In the genomic region with DNA sequence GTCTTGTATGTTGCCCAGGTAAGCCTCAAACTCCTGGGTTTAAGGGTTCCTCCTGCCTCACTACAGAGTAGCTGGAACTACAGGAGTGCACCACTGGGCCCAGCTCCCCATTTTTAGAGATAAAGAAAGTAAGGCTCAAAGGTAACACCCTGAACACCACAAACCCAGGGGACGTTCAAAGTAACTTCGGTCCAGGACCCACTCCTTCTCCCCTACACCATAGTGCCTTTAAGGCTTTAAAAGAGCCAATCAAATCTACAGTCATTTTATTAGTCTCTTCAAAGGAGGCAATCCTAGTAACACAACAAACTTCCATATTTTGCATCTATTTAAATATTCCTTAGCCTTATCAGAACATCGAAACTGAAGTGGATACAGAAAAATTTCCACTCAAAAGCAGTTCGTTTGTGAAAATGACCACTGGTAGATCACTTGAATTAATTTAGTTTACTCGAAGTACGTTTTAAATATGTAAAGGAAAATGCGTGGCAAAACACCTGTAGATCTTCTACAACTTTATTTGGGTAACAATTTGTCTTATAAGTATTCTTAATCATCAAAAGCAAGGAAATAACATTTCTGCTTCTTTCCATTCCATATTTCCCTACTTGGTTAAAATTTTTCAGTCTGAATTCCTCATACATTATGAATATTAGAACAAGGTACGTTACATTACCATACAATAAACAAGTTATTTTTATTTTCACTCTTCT, we compare ENCODE assay signal across 8 cellular contexts. TPM values are rescaled to one million over a fixed set of nuclear protein-coding genes. Genes with fewer than 3 reads are reported as not detected.
DNase-seq lines count a peak whose midpoint lies in the region; ATAC-seq and TF ChIP-seq lines count a peak whose summit lies in the region.

No MANE protein-coding gene starts in this region.

- no peaks in the 10 kb centered on the region for H3K9me3 ChIP-seq in parathyroid adenoma (ENCODE audit: control insufficient read depth, low read length)

- H3K27me3 Mint-ChIP-seq in activated CD4-positive, alpha-beta T cell treated with anti-CD3 and anti-CD28 coated beads for 36 hours = no peaks in the 10 kb centered on the region
- no peaks in the 10 kb centered on the region for H3K27me3 Mint-ChIP-seq in T-cell

- no peaks in the 10 kb centered on the region for H3K9me3 Mint-ChIP-seq in activated CD4-positive, alpha-beta T cell treated with anti-CD3 and anti-CD28 coated beads for 36 hours (ENCODE audit: low read depth)
- no peaks in the 10 kb centered on the region for H3K9me3 Mint-ChIP-seq in T-cell

- peak; percentile 23 for TF ChIP-seq POLR2A in erythroblast (IDR thresholded peaks at IDR 0.05; ENCODE audit: low read length)

- CTCF ChIA-PET in activated CD4-positive, alpha-beta T cell treated with anti-CD3 and anti-CD28 coated beads for 36 hours (lab: Charles Lee) = interaction anchor here (1.0 kb wide), 1 partner anchor 15 kb away, joined by 3 read pairs; no protein-coding TSS in a partner anchor
- CTCF ChIA-PET in T-cell (lab: Charles Lee) = interaction anchor here (0.6 to 1.9 kb wide), 4 partner anchors 218 to 483 kb away, joined by 3 to 6 read pairs (median 4); no protein-coding TSS in a partner anchor

- H3K9ac ChIP-seq in parathyroid adenoma = no peak overlapping the region

- H3K27ac ChIP-seq in parathyroid adenoma = peak overlapping the region; percentile 96

- H3K4me3 Mint-ChIP-seq in activated CD4-positive, alpha-beta T cell treated with anti-CD3 and anti-CD28 coated beads for 36 hours = peak overlapping the region; percentile 86
- H3K4me3 Mint-ChIP-seq in T-cell = peak overlapping the region; percentile 88 to 92 (median 90)

- H3K4me3 ChIP-seq in parathyroid adenoma (ENCODE audit: low read depth, low read length) = peak overlapping the region; percentile 79

- H3K4me1 ChIP-seq in parathyroid adenoma = peaks cover 9% of the 10 kb centered on the region

- H3K27me3 ChIP-seq in parathyroid adenoma (ENCODE audit: control insufficient read depth, insufficient read depth, low read length) = no peaks in the 10 kb centered on the region

- peaks cover 56% of the 10 kb centered on the region for H3K4me1 Mint-ChIP-seq in activated CD4-positive, alpha-beta T cell treated with anti-CD3 and anti-CD28 coated beads for 36 hours
- H3K4me1 Mint-ChIP-seq in T-cell = peaks cover 60 to 65% (median 62%) of the 10 kb centered on the region in 3 donors

- peaks cover 2% of the 10 kb centered on the region for H3K36me3 Mint-ChIP-seq in activated CD4-positive, alpha-beta T cell treated with anti-CD3 and anti-CD28 coated beads for 36 hours (ENCODE audit: low read depth)
- no peaks in the 10 kb centered on the region for H3K36me3 Mint-ChIP-seq in T-cell

- no peaks in the 10 kb centered on the region for H3K36me3 ChIP-seq in parathyroid adenoma (ENCODE audit: control insufficient read depth, insufficient read depth, low read length)

- POLR2A ChIA-PET in activated CD4-positive, alpha-beta T cell treated with anti-CD3 and anti-CD28 coated beads for 36 hours (lab: Charles Lee) = interaction anchor here (0.6 to 1.5 kb wide), 2 partner anchors 14 to 263 kb away, joined by 3 to 4 read pairs; no protein-coding TSS in a partner anchor
- POLR2A ChIA-PET in T-cell (lab: Charles Lee) = interaction anchor here in 1 of 2 donors (0.6 to 0.7 kb wide), 2 partner anchors 235 to 556 kb away, joined by 3 to 6 read pairs; no protein-coding TSS in a partner anchor

- peak; percentile 27 for DNase-seq in activated CD4-positive, alpha-beta T cell treated with anti-CD3 and anti-CD28 coated beads for 36 hours
- no peak for DNase-seq in activated CD4-positive, alpha-beta T cell treated with anti-CD3 and anti-CD28 coated beads for 4 hours
- DNase-seq in T-cell (peak in 1 of 34 experiments; percentile 5), erythroblast (lab: John Stamatoyannopoulos, UW) (peak; percentile 60 to 64), KG1 (lab: John Stamatoyannopoulos, UW) (no peak), NCI-H2227 treated with DMSO at 0.1 percent for 48 hours (lab: John Stamatoyannopoulos, UW) (no peak)
- no peak for DNase-seq in activated CD4-positive, alpha-beta T cell treated with anti-CD3 and anti-CD28 coated beads for 48 hours

- peak overlapping the region; percentile 96 for H3K27ac Mint-ChIP-seq in activated CD4-positive, alpha-beta T cell treated with anti-CD3 and anti-CD28 coated beads for 36 hours
- H3K27ac Mint-ChIP-seq in T-cell = peak overlapping the region; percentile 80 to 83

- ATAC-seq in activated CD4-positive, alpha-beta T cell treated with anti-CD3 and anti-CD28 coated beads for 36 hours = no peak
- ATAC-seq in T-cell (replicated peaks in 1 of 4) = no peak

- intact Hi-C loops in activated CD4-positive, alpha-beta T cell treated with anti-CD3 and anti-CD28 coated beads for 36 hours (cut with DNase I, micrococcal nuclease) = loop anchor here in 1 of 2 experiments (5.0 kb wide), 1 partner anchor 203 kb away; no protein-coding TSS in a partner anchor

- TF ChIP-seq CTCF in parathyroid adenoma (IDR thresholded peaks at IDR 0.05) = no peak

- H3K4me2 ChIP-seq in parathyroid adenoma (ENCODE audit: low read length) = peak overlapping the region; percentile 96

- peaks cover 30% of the 10 kb centered on the region for H3K79me2 ChIP-seq in parathyroid adenoma

- H2AFZ ChIP-seq in parathyroid adenoma = no peak overlapping the region

RNA-seq across cellular contexts. Expression of a gene that starts 1.8 kb away (rescaled TPM):
- total RNA-seq in activated CD4-positive, alpha-beta T cell treated with anti-CD3 and anti-CD28 coated beads for 36 hours = 10 to 100 TPM; 27.1 to 36.0 TPM
- 10 to 100 TPM; 38.9 to 52.5 (median 42.7) TPM for total RNA-seq in T-cell

Comparison
In these comparisons a context has a peak if more than half of its experiments do, and no peak if none do; other contexts are left out.
1. DNase-seq: peak in activated CD4-positive, alpha-beta T cell treated with anti-CD3 and anti-CD28 coated beads for 36 hours (single experiment) and erythroblast (2 of 2); none in activated CD4-positive, alpha-beta T cell treated with anti-CD3 and anti-CD28 coated beads for 4 hours (0 of 2), KG1 (single experiment), NCI-H2227 treated with DMSO at 0.1 percent for 48 hours (single experiment) and activated CD4-positive, alpha-beta T cell treated with anti-CD3 and anti-CD28 coated beads for 48 hours (single experiment).